Comparison of ENCODE assay signal across 13 cellular contexts in genomic region chr9:92295827-92296258, GRCh38. TPM values are rescaled to one million over a fixed set of nuclear protein-coding genes. Genes with fewer than 3 reads are reported as not detected.
A peak's percentile ranks its signal among the peaks of the same experiment; 100 is the strongest.
DNase-seq lines count a peak whose midpoint lies in the region; ATAC-seq and TF ChIP-seq lines count a peak whose summit lies in the region.
"Had no signal": no experiment of that assay in that cellular context is flagged by ENCODE, and none has a peak within 500 bp of the region (broad histone marks: within the 10 kb centered on the region; RNA-seq: fewer than 3 reads in every experiment).

No MANE protein-coding gene starts in this region.

- H3K36me3 ChIP-seq in A673 (ENCODE audit: insufficient read depth, low read length, poor library complexity, severe bottlenecking), result peaks cover 53% of the 10 kb centered on the region

- DNase-seq in NCI-H2196 (lab: John Stamatoyannopoulos, UW; ENCODE audit: unreplicated experiment) (peak; percentile 6), NCI-H2196 treated with DMSO at 0.1 percent for 48 hours (lab: John Stamatoyannopoulos, UW; ENCODE audit: unreplicated experiment) (no peak), NB4 (ENCODE audit: low read depth) (peak; percentile 55), neural crest cell (ENCODE audit: low read depth, low spot score) (no peak), A673 (ENCODE audit: low spot score) (no peak), AG08396 (ENCODE audit: low spot score) (no peak)
- no peak for DNase-seq in activated naive CD8-positive, alpha-beta T cell treated with anti-CD3 and anti-CD28 coated beads for 36 hours
- DNase-seq: ACHN; activated CD4-positive, alpha-beta T cell treated with anti-CD3 and anti-CD28 coated beads for 36 hours; left ventricle myocardium superior had no signal

- H3K27me3 Mint-ChIP-seq in activated naive CD8-positive, alpha-beta T cell treated with anti-CD3 and anti-CD28 coated beads for 36 hours, result no peaks in the 10 kb centered on the region
- H3K27me3 Mint-ChIP-seq in neural crest cell (ENCODE audit: low read depth), result no peaks in the 10 kb centered on the region
- H3K27me3 Mint-ChIP-seq: activated CD4-positive, alpha-beta T cell treated with anti-CD3 and anti-CD28 coated beads for 36 hours had no signal

- no peak for ATAC-seq in GM21723 (IDR thresholded peaks at IDR 0.05; ENCODE audit: unreplicated experiment)
- ATAC-seq: activated CD4-positive, alpha-beta T cell treated with anti-CD3 and anti-CD28 coated beads for 36 hours; left ventricle myocardium superior; sciatic nerve had no signal

- intact Hi-C loops in A673 (cut with micrococcal nuclease; ENCODE audit: unreplicated experiment), result no loop called here

- BruUV-seq in A673 (replicated peaks; lab: Mats Ljungman, UMichigan), result no TSS peak

- no peak for TF ChIP-seq CTCF in NB4 (IDR thresholded peaks at IDR 0.05; ENCODE audit: low read depth, low read length)
- TF ChIP-seq CTCF in neural crest cell (conservative IDR thresholded peaks at IDR 0.05), result no peak
- no peak for TF ChIP-seq CTCF in A673 (conservative IDR thresholded peaks at IDR 0.05; ENCODE audit: low read depth, low read length)

- H3K4me3 Mint-ChIP-seq in activated naive CD8-positive, alpha-beta T cell treated with anti-CD3 and anti-CD28 coated beads for 36 hours, result no peak overlapping the region
- H3K4me3 Mint-ChIP-seq in neural crest cell, result peak overlapping the region; percentile 42

- peaks cover 46% of the 10 kb centered on the region for H3K36me3 Mint-ChIP-seq in activated naive CD8-positive, alpha-beta T cell treated with anti-CD3 and anti-CD28 coated beads for 36 hours
- H3K36me3 Mint-ChIP-seq in neural crest cell (ENCODE audit: low read depth), result peaks cover 12% of the 10 kb centered on the region

- POLR2A ChIA-PET in A673 (lab: Charles Lee; ENCODE audit: low non-redundant PET), result no interaction called here

- H3K9me3 Mint-ChIP-seq in activated naive CD8-positive, alpha-beta T cell treated with anti-CD3 and anti-CD28 coated beads for 36 hours, result no peaks in the 10 kb centered on the region
- H3K9me3 Mint-ChIP-seq in neural crest cell, result no peaks in the 10 kb centered on the region

- no peak for TF ChIP-seq POLR2A in NB4 (IDR thresholded peaks at IDR 0.05; ENCODE audit: extremely low read depth, insufficient read length)

- H3K27ac Mint-ChIP-seq in activated naive CD8-positive, alpha-beta T cell treated with anti-CD3 and anti-CD28 coated beads for 36 hours, result peak overlapping the region; percentile 47
- H3K27ac Mint-ChIP-seq in neural crest cell (ENCODE audit: unreplicated experiment), result peak overlapping the region; percentile 16

- H3K4me3 ChIP-seq in NB4 (ENCODE audit: low read depth, low read length), result no peak overlapping the region
- H3K4me3 ChIP-seq in A673 (ENCODE audit: low read depth, low read length, poor library complexity, severe bottlenecking), result no peak overlapping the region
- H3K4me3 ChIP-seq: ascending aorta had no signal

- no peaks in the 10 kb centered on the region for H3K9me3 ChIP-seq in A673 (ENCODE audit: low read depth, low read length, poor library complexity, severe bottlenecking)
- H3K9me3 ChIP-seq: ascending aorta had no signal

- H3K27ac ChIP-seq in A673 (ENCODE audit: low read depth, low read length, poor library complexity, severe bottlenecking), result no peak overlapping the region
- H3K27ac ChIP-seq: ascending aorta had no signal

- H3K4me1 Mint-ChIP-seq in activated naive CD8-positive, alpha-beta T cell treated with anti-CD3 and anti-CD28 coated beads for 36 hours, result peaks cover 45% of the 10 kb centered on the region
- H3K4me1 Mint-ChIP-seq in neural crest cell, result peaks cover 28% of the 10 kb centered on the region

- H3K27me3 ChIP-seq in A673 (replicated peaks; ENCODE audit: insufficient read depth, low read depth, low read length, poor library complexity), result no peaks in the 10 kb centered on the region
- H3K27me3 ChIP-seq: ascending aorta had no signal

- CTCF ChIA-PET in A673 (lab: Charles Lee), result no interaction called here

- peaks cover 4% of the 10 kb centered on the region for H3K4me1 ChIP-seq in A673 (ENCODE audit: insufficient read depth, low read length, poor library complexity, severe bottlenecking)

RNA-seq across cellular contexts. Expression of gene IARS1, which starts 2.3 kb away (rescaled TPM):
- 100 to 1,000 TPM; 280 TPM for total RNA-seq in activated naive CD8-positive, alpha-beta T cell treated with anti-CD3 and anti-CD28 coated beads for 36 hours
- 169 and 170 TPM in 2 replicates for total RNA-seq in neural crest cell
- total RNA-seq in A673 (2021), result 273 and 315 TPM in 2 replicates

RNA-seq across cellular contexts. Expression of gene NOL8, which starts 29.3 kb away (rescaled TPM):
- 10 to 100 TPM; 65.0 to 73.3 TPM for total RNA-seq in activated naive CD8-positive, alpha-beta T cell treated with anti-CD3 and anti-CD28 coated beads for 36 hours
- total RNA-seq in neural crest cell, result 38.6 and 40.1 TPM in 2 replicates
- 53.4 and 59.7 TPM in 2 replicates for total RNA-seq in A673 (2021)

RNA-seq across cellular contexts. Expression of gene CENPP, which starts 29.9 kb away (rescaled TPM):
- 10 to 100 TPM; 26.5 to 27.0 TPM for total RNA-seq in activated naive CD8-positive, alpha-beta T cell treated with anti-CD3 and anti-CD28 coated beads for 36 hours
- total RNA-seq in neural crest cell, result 15.7 and 17.9 TPM in 2 replicates
- 15.6 and 17.4 TPM in 2 replicates for total RNA-seq in A673 (2021)

Comparison
In these comparisons a context has a peak if more than half of its experiments do, and no peak if none do; other contexts are left out.
1. DNase-seq: peak in NCI-H2196 (single experiment) and NB4 (single experiment); none in NCI-H2196 treated with DMSO at 0.1 percent for 48 hours (single experiment), activated naive CD8-positive, alpha-beta T cell treated with anti-CD3 and anti-CD28 coated beads for 36 hours (single experiment), neural crest cell (single experiment), A673 (single experiment) and AG08396 (single experiment).